Comparison of ENCODE assay signal across 20 cellular contexts in genomic region chr4:6616087-6616995, GRCh38.
"Had no signal": no experiment of that assay in that cellular context is flagged by ENCODE, and none has a peak within 500 bp of the region (broad histone marks: within the 10 kb centered on the region; RNA-seq: fewer than 3 reads in every experiment).

No MANE protein-coding gene starts in this region.

- H3K27me3 Mint-ChIP-seq: activated CD8-positive, alpha-beta T cell treated with anti-CD3 and anti-CD28 coated beads for 36 hours; activated naive CD4-positive, alpha-beta T cell treated with anti-CD3 and anti-CD28 coated beads, Interleukin-2, amount 50 U/mL, for 24 hours; memory B cell; naive thymus-derived CD4-positive, alpha-beta T cell; T-helper 17 cell had no signal

- H3K27ac ChIP-seq: gastroesophageal sphincter, hepatocyte, tibial nerve had no signal

- H3K27me3 ChIP-seq: gastroesophageal sphincter, hepatocyte, tibial nerve had no signal

- ATAC-seq: activated CD8-positive, alpha-beta T cell treated with anti-CD3 and anti-CD28 coated beads for 36 hours; activated T-cell treated with anti-CD3 and anti-CD28 coated beads, Interleukin-2, amount 50 U/mL, for 4 hours; gastroesophageal sphincter; left colon; naive thymus-derived CD4-positive, alpha-beta T cell; right cardiac atrium; T-helper 17 cell had no signal

- H3K4me1 Mint-ChIP-seq: activated naive CD4-positive, alpha-beta T cell treated with anti-CD3 and anti-CD28 coated beads, Interleukin-2, amount 50 U/mL, for 24 hours; memory B cell; naive thymus-derived CD4-positive, alpha-beta T cell; neural crest cell; T-helper 17 cell had no signal

- H3K4me1 ChIP-seq: gastroesophageal sphincter, tibial nerve had no signal

- H3K4me3 Mint-ChIP-seq: activated CD8-positive, alpha-beta T cell treated with anti-CD3 and anti-CD28 coated beads for 36 hours; activated naive CD4-positive, alpha-beta T cell treated with anti-CD3 and anti-CD28 coated beads, Interleukin-2, amount 50 U/mL, for 24 hours; activated T-cell treated with anti-CD3 and anti-CD28 coated beads, Interleukin-2, amount 50 U/mL, for 4 hours; memory B cell; naive thymus-derived CD4-positive, alpha-beta T cell; neural crest cell; T-helper 17 cell had no signal

- H3K27ac Mint-ChIP-seq: activated CD8-positive, alpha-beta T cell treated with anti-CD3 and anti-CD28 coated beads for 36 hours; activated naive CD4-positive, alpha-beta T cell treated with anti-CD3 and anti-CD28 coated beads, Interleukin-2, amount 50 U/mL, for 24 hours; activated T-helper 2 cell treated with anti-CD3 and anti-CD28 coated beads, Interferon-gamma antibody, Interleukin-2, Interleukin-4, amounts not matched to agents 10 μg/mL and 5 μg/mL and 100 μg/mL, durations not matched to agents 14 hours and 24 hours and 36 hours; memory B cell; T-helper 17 cell had no signal

- H3K9me3 ChIP-seq: gastroesophageal sphincter, tibial nerve had no signal

- H3K9me3 Mint-ChIP-seq: activated CD8-positive, alpha-beta T cell treated with anti-CD3 and anti-CD28 coated beads for 36 hours; activated naive CD4-positive, alpha-beta T cell treated with anti-CD3 and anti-CD28 coated beads, Interleukin-2, amount 50 U/mL, for 24 hours; activated T-cell treated with anti-CD3 and anti-CD28 coated beads, Interleukin-2, amount 50 U/mL, for 4 hours; activated T-helper 2 cell treated with anti-CD3 and anti-CD28 coated beads, Interferon-gamma antibody, Interleukin-2, Interleukin-4, amounts not matched to agents 10 μg/mL and 5 μg/mL and 100 μg/mL, durations not matched to agents 14 hours and 24 hours and 36 hours; neural crest cell had no signal

- DNase-seq: activated CD4-positive, alpha-beta T cell treated with anti-CD3 and anti-CD28 coated beads, Interleukin-2, amount 50 U/mL, for 1 hour; activated CD8-positive, alpha-beta T cell treated with anti-CD3 and anti-CD28 coated beads for 36 hours; activated T-cell treated with anti-CD3 and anti-CD28 coated beads, Interleukin-2, amount 50 U/mL, for 4 hours; cortex of kidney; left colon; midbrain; naive thymus-derived CD4-positive, alpha-beta T cell; occipital lobe; stimulated activated CD4-positive, alpha-beta T cell treated with anti-CD3 and anti-CD28 coated beads, Interleukin-2, amount 100 ng/mL, for 48 hours; stimulated activated naive CD4-positive, alpha-beta T cell treated with Interleukin-2 at 50 U/mL for 16 hours; T-helper 17 cell; T1000 had no signal

- H3K4me3 ChIP-seq: gastroesophageal sphincter, hepatocyte, tibial nerve had no signal
